ENCODE assay signal across 18 cellular contexts in the genomic region with DNA sequence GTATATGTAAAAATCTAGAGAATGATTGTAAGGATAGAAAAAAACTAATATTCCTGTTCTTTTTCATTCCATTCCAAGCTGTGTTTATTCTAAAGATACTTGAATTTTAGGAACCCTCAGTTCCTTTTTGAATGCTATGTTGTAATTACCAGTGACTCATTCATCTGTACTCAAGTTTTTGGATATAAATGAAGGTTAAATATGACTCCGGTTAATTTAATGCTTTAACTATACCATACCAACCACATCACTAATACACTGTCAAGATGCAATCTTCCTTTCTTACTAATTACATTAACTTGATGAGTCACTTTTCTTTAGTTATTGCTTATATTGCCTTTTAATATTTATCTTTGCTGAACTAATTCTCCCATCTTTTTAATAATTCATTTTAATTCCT.
DNase-seq lines count a peak whose midpoint lies in the region; ATAC-seq and TF ChIP-seq lines count a peak whose summit lies in the region.
"Had no signal": no experiment of that assay in that cellular context is flagged by ENCODE, and none has a peak within 500 bp of the region (broad histone marks: within the 10 kb centered on the region; RNA-seq: fewer than 3 reads in every experiment).

No MANE protein-coding gene starts in this region.

- peak; percentile 78 for DNase-seq in BJ (ENCODE audit: low read depth)
- DNase-seq in NB4 (ENCODE audit: low read depth): peak; percentile 14
- peak; percentile 73 for DNase-seq in choroid plexus epithelial cell (ENCODE audit: low read depth)
- no peak for DNase-seq in osteocyte (ENCODE audit: extremely low spot score, unreplicated experiment)
- no peak for DNase-seq in COLO829 (ENCODE audit: low spot score)
- no peak for DNase-seq in left ventricle myocardium superior
- DNase-seq: activated CD4-positive, alpha-beta T cell treated with anti-CD3 and anti-CD28 coated beads, Interleukin-2, amount 10 ng/mL, durations not matched to agents 7 days and 5 days; activated T-cell treated with anti-CD3 and anti-CD28 coated beads, Interleukin-2, amount 50 U/mL, for 48 hours; aorta; head of caudate nucleus; left cardiac atrium; naive B cell; NCI-H1105 treated with DMSO at 0.1 percent for 48 hours; NCI-H510A treated with DMSO at 0.1 percent for 48 hours had no signal

- H3K4me1 Mint-ChIP-seq in osteocyte (ENCODE audit: unreplicated experiment): peaks cover 8% of the 10 kb centered on the region
- H3K4me1 Mint-ChIP-seq: activated CD4-positive, alpha-beta T cell treated with anti-CD3 and anti-CD28 coated beads, Interleukin-2, amount 10 ng/mL, durations not matched to agents 7 days and 5 days; naive B cell had no signal

- TF ChIP-seq POLR2A in NB4 (IDR thresholded peaks at IDR 0.05; ENCODE audit: extremely low read depth, insufficient read length): no peak

- CTCF ChIA-PET in BJ (lab: Yijun Ruan, JAX): interaction anchor here (0.6 kb wide), 1 partner anchor 497 kb away, joined by 3 read pairs; no protein-coding TSS in a partner anchor

- no peak for TF ChIP-seq CTCF in BJ (IDR thresholded peaks at IDR 0.05; ENCODE audit: insufficient read depth, low read depth, low read length)
- TF ChIP-seq CTCF in NB4 (IDR thresholded peaks at IDR 0.05; ENCODE audit: low read depth, low read length): no peak
- no peak for TF ChIP-seq CTCF in choroid plexus epithelial cell (conservative IDR thresholded peaks at IDR 0.05; ENCODE audit: low read depth, low read length)
- TF ChIP-seq CTCF in osteocyte (IDR thresholded peaks at IDR 0.05): no peak

- peaks cover 7% of the 10 kb centered on the region for H3K9me3 Mint-ChIP-seq in osteocyte (ENCODE audit: unreplicated experiment)
- H3K9me3 Mint-ChIP-seq: T-helper 2 cell treated with Interferon-gamma antibody and Interleukin-4, amounts not matched to agents 5 μg/mL and 100 μg/mL, for 36 hours had no signal

- POLR2A ChIA-PET in BJ (lab: Charles Lee): interaction anchor here (0.6 kb wide), 2 partner anchors 242 to 683 kb away, joined by 3 to 4 read pairs; no protein-coding TSS in a partner anchor

- H3K4me3 Mint-ChIP-seq in osteocyte (ENCODE audit: unreplicated experiment): no peak overlapping the region
- H3K4me3 Mint-ChIP-seq: activated CD4-positive, alpha-beta T cell treated with anti-CD3 and anti-CD28 coated beads, Interleukin-2, amount 10 ng/mL, durations not matched to agents 7 days and 5 days; naive B cell; T-helper 2 cell treated with Interferon-gamma antibody and Interleukin-4, amounts not matched to agents 5 μg/mL and 100 μg/mL, for 36 hours had no signal

- peak overlapping the region; percentile 54 for H3K27ac Mint-ChIP-seq in osteocyte (ENCODE audit: unreplicated experiment)
- H3K27ac Mint-ChIP-seq: activated CD4-positive, alpha-beta T cell treated with anti-CD3 and anti-CD28 coated beads, Interleukin-2, amount 10 ng/mL, durations not matched to agents 7 days and 5 days; T-helper 2 cell treated with Interferon-gamma antibody and Interleukin-4, amounts not matched to agents 5 μg/mL and 100 μg/mL, for 36 hours had no signal

- H3K27me3 Mint-ChIP-seq in osteocyte (ENCODE audit: unreplicated experiment): no peaks in the 10 kb centered on the region
- H3K27me3 Mint-ChIP-seq: naive B cell had no signal

- no peak for ATAC-seq in GM19324 (IDR thresholded peaks at IDR 0.05; ENCODE audit: low FRiP score, unreplicated experiment)
- ATAC-seq in GM18861 (IDR thresholded peaks at IDR 0.05; ENCODE audit: unreplicated experiment): no peak
- ATAC-seq in left ventricle myocardium superior: no peak
- ATAC-seq: sciatic nerve had no signal

- intact Hi-C loops in left ventricle myocardium superior (cut with micrococcal nuclease): no loop called here

- H3K4me3 ChIP-seq in BJ (ENCODE audit: low read depth, low read length): no peak overlapping the region
- no peak overlapping the region for H3K4me3 ChIP-seq in NB4 (ENCODE audit: low read depth, low read length)
- H3K4me3 ChIP-seq in choroid plexus epithelial cell (ENCODE audit: low read depth, low read length): no peak overlapping the region

- peaks cover 29% of the 10 kb centered on the region for H3K36me3 Mint-ChIP-seq in osteocyte (ENCODE audit: unreplicated experiment)

- H3K27me3 ChIP-seq in BJ (ENCODE audit: control insufficient read depth, insufficient read depth, low read length): no peaks in the 10 kb centered on the region

- H3K36me3 ChIP-seq in BJ (ENCODE audit: control insufficient read depth, insufficient read depth, low read length): no peaks in the 10 kb centered on the region

Comparison
In these comparisons a context has a peak if more than half of its experiments do, and no peak if none do; other contexts are left out.
1. DNase-seq: peak in BJ (single experiment), NB4 (single experiment) and choroid plexus epithelial cell (single experiment); none in osteocyte (single experiment), COLO829 (single experiment) and left ventricle myocardium superior (single experiment).